31 cellular contexts compared by ENCODE assay signal in the genomic region with DNA sequence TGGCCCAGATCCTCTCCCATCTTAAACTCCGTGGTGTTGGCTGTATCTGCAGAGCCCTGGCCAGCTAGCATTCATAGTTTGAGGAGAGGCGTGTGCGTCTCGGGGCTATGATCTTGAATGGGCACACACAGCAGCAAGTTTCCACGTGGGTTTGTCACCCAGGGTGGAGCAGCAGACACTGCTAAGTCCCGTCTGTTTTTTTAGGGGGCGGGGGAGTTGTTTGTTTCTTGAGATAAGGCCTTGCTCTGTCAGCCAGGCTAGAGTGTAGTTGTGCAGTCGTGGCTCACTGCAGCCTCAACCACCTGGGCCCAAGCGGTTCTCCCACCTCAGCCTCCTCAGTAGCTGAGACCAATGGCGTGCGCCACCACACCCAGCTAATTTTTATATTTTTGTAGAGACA. TPM values are rescaled to one million over a fixed set of nuclear protein-coding genes. Genes with fewer than 3 reads are reported as not detected.
"Had no signal": no experiment of that assay in that cellular context is flagged by ENCODE, and none has a peak within 500 bp of the region (broad histone marks: within the 10 kb centered on the region; RNA-seq: fewer than 3 reads in every experiment).

No MANE protein-coding gene starts in this region.

- DNase-seq: activated B cell treated with CpG ODN at 0.5 μM for 24 hours; activated CD4-positive, alpha-beta T cell treated with anti-CD3 and anti-CD28 coated beads, Interleukin-2, amount 50 U/mL, for 4 hours; activated effector memory CD4-positive, alpha-beta T cell treated with Interleukin-2 at 50 U/mL for 16 hours; activated naive CD4-positive, alpha-beta T cell treated with Interleukin-2 at 50 U/mL for 16 hours; activated T-cell treated with anti-CD3 and anti-CD28 coated beads for 4 hours; activated T-cell treated with anti-CD3 and anti-CD28 coated beads, Interleukin-2, amount 50 U/mL, for 72 hours; anterior cingulate cortex; body of pancreas; colonic mucosa; dorsolateral prefrontal cortex; effector memory CD4-positive, alpha-beta T cell; gastrocnemius medialis; glutamatergic neuron; left colon; mammary epithelial cell; ovary; retina; sigmoid colon; small intestine; stimulated activated CD4-positive, alpha-beta T cell treated with anti-CD3 and anti-CD28 coated beads, Interleukin-4, amount 100 ng/mL, for 4 hours; stimulated activated CD8-positive, alpha-beta memory T cell treated with anti-CD3 and anti-CD28 coated beads, Interleukin-4, amount 100 ng/mL, for 48 hours; stomach; T-helper 9 cell; thyroid gland; upper lobe of right lung had no signal

- H3K4me3 Mint-ChIP-seq: activated B cell treated with CpG ODN at 0.5 μM for 24 hours; activated naive CD8-positive, alpha-beta T cell; activated T-cell treated with anti-CD3 and anti-CD28 coated beads, Interleukin-2, amount 50 U/mL, for 72 hours; stimulated activated memory B cell treated with anti-CD40 and anti-IgM and Interleukin-4, amounts not matched to agents 10 μg/mL and 1 μg/mL and 100 μg/mL, for 72 hours; T-helper 1 cell treated with Interleukin-12 subunit alpha and Interleukin-12 subunit beta and Interleukin-4 antibody, amounts not matched to agents 30 μg/mL and 1 μg/mL, for 36 hours had no signal

- H3K4me1 ChIP-seq: body of pancreas, colonic mucosa, gastrocnemius medialis, prostate gland, sigmoid colon, upper lobe of right lung had no signal

- H3K36me3 Mint-ChIP-seq: activated naive CD8-positive, alpha-beta T cell had no signal

- H3K4me2 ChIP-seq: hepatocyte had no signal

- H3K9me3 Mint-ChIP-seq: activated B cell treated with CpG ODN at 0.5 μM for 24 hours; activated T-cell treated with anti-CD3 and anti-CD28 coated beads, Interleukin-2, amount 50 U/mL, for 72 hours; stimulated activated memory B cell treated with anti-CD40 and anti-IgM and Interleukin-4, amounts not matched to agents 10 μg/mL and 1 μg/mL and 100 μg/mL, for 72 hours; T-helper 1 cell treated with Interleukin-12 subunit alpha and Interleukin-12 subunit beta and Interleukin-4 antibody, amounts not matched to agents 30 μg/mL and 1 μg/mL, for 36 hours had no signal

- ATAC-seq: activated T-cell treated with anti-CD3 and anti-CD28 coated beads, Interleukin-2, amount 50 U/mL, for 72 hours; body of pancreas; gastrocnemius medialis; left colon; stimulated activated memory B cell treated with anti-CD40 and anti-IgM and Interleukin-4, amounts not matched to agents 10 μg/mL and 1 μg/mL and 100 μg/mL, for 72 hours; upper lobe of right lung had no signal

- H3K27ac ChIP-seq: body of pancreas, colonic mucosa, dorsolateral prefrontal cortex, gastrocnemius medialis, hepatocyte, ovary, prostate gland, sigmoid colon, stomach, thyroid gland, upper lobe of right lung had no signal

- H3K9me3 ChIP-seq: body of pancreas, colonic mucosa, gastrocnemius medialis, ovary, prostate gland, sigmoid colon, stomach, thyroid gland, upper lobe of right lung had no signal

- H3K4me3 ChIP-seq: body of pancreas, colonic mucosa, dorsolateral prefrontal cortex, gastrocnemius medialis, hepatocyte, ovary, prostate gland, sigmoid colon, stomach, thyroid gland, upper lobe of right lung had no signal

- H3K27me3 Mint-ChIP-seq: activated B cell treated with CpG ODN at 0.5 μM for 24 hours; activated naive CD8-positive, alpha-beta T cell; stimulated activated memory B cell treated with anti-CD40 and anti-IgM and Interleukin-4, amounts not matched to agents 10 μg/mL and 1 μg/mL and 100 μg/mL, for 72 hours had no signal

- H3K36me3 ChIP-seq: colonic mucosa, ovary, prostate gland had no signal

- H3K27ac Mint-ChIP-seq: activated B cell treated with CpG ODN at 0.5 μM for 24 hours; activated naive CD8-positive, alpha-beta T cell; activated T-cell treated with anti-CD3 and anti-CD28 coated beads, Interleukin-2, amount 50 U/mL, for 72 hours; stimulated activated memory B cell treated with anti-CD40 and anti-IgM and Interleukin-4, amounts not matched to agents 10 μg/mL and 1 μg/mL and 100 μg/mL, for 72 hours; T-helper 1 cell treated with Interleukin-12 subunit alpha and Interleukin-12 subunit beta and Interleukin-4 antibody, amounts not matched to agents 30 μg/mL and 1 μg/mL, for 36 hours had no signal

- H2AFZ ChIP-seq: hepatocyte had no signal

- H3K27me3 ChIP-seq: body of pancreas, colonic mucosa, dorsolateral prefrontal cortex, gastrocnemius medialis, hepatocyte, ovary, sigmoid colon, stomach, thyroid gland, upper lobe of right lung had no signal

- H3K79me2 ChIP-seq: hepatocyte had no signal

- FAIRE-seq: keratinocyte, small intestine had no signal

RNA-seq across cellular contexts. Expression of a gene that starts 20.1 kb away (rescaled TPM):
- total RNA-seq: gastrocnemius medialis, hepatocyte, sigmoid colon had no signal
